Comparison of ENCODE assay signal across 23 cellular contexts in genomic region chr7:9945882-9946281, GRCh38.
DNase-seq lines count a peak whose midpoint lies in the region; ATAC-seq lines count a peak whose summit lies in the region.
"Had no signal": no experiment of that assay in that cellular context is flagged by ENCODE, and none has a peak within 500 bp of the region (broad histone marks: within the 10 kb centered on the region; RNA-seq: fewer than 3 reads in every experiment).

No MANE protein-coding gene starts in this region.

- H3K27me3 Mint-ChIP-seq in stimulated activated memory B cell treated with anti-CD40 and anti-IgM and Interleukin-4, amounts not matched to agents 10 μg/mL and 1 μg/mL and 100 μg/mL, for 72 hours, result no peaks in the 10 kb centered on the region
- H3K27me3 Mint-ChIP-seq: B cell had no signal

- H3K9me3 Mint-ChIP-seq in stimulated activated memory B cell treated with anti-CD40 and anti-IgM and Interleukin-4, amounts not matched to agents 10 μg/mL and 1 μg/mL and 100 μg/mL, for 72 hours, result peaks cover 5% of the 10 kb centered on the region

- H3K36me3 Mint-ChIP-seq in stimulated activated memory B cell treated with anti-CD40 and anti-IgM and Interleukin-4, amounts not matched to agents 10 μg/mL and 1 μg/mL and 100 μg/mL, for 72 hours, result no peaks in the 10 kb centered on the region

- DNase-seq in NCI-H510A treated with DMSO at 0.1 percent for 48 hours (lab: John Stamatoyannopoulos, UW) (peak; percentile 34), NCI-H510A (lab: John Stamatoyannopoulos, UW) (no peak), NCI-H2227 treated with DMSO at 0.1 percent for 48 hours (lab: John Stamatoyannopoulos, UW) (peak; percentile 49), SW480 (ENCODE audit: low spot score) (peak; percentile 82), renal cortical epithelial cell (ENCODE audit: low read depth) (peak; percentile 4)
- DNase-seq: 8988T; activated CD4-positive, alpha-beta T cell treated with anti-CD3 and anti-CD28 coated beads, Interleukin-2, amount 50 U/mL, for 4 hours; activated naive CD4-positive, alpha-beta T cell; amygdala; effector CD8-positive, alpha-beta T cell; GF-D8; H7; IMR-90; left lung; mucosa of descending colon; NCI-H2171; stimulated activated CD8-positive, alpha-beta memory T cell treated with anti-CD3 and anti-CD28 coated beads, Interleukin-4, amount 100 ng/mL, for 48 hours; SW 1271 had no signal

- ATAC-seq in GM21737 (IDR thresholded peaks at IDR 0.05; ENCODE audit: unreplicated experiment) (no peak), HG02759 (IDR thresholded peaks at IDR 0.05; ENCODE audit: unreplicated experiment) (no peak)
- ATAC-seq in stimulated activated memory B cell treated with anti-CD40 and anti-IgM and Interleukin-4, amounts not matched to agents 10 μg/mL and 1 μg/mL and 100 μg/mL, for 72 hours, result no peak
- ATAC-seq: left lung, mucosa of descending colon had no signal

- H3K4me1 Mint-ChIP-seq in stimulated activated memory B cell treated with anti-CD40 and anti-IgM and Interleukin-4, amounts not matched to agents 10 μg/mL and 1 μg/mL and 100 μg/mL, for 72 hours, result no peaks in the 10 kb centered on the region
- H3K4me1 Mint-ChIP-seq: B cell had no signal

- H3K27ac Mint-ChIP-seq in stimulated activated memory B cell treated with anti-CD40 and anti-IgM and Interleukin-4, amounts not matched to agents 10 μg/mL and 1 μg/mL and 100 μg/mL, for 72 hours, result no peak overlapping the region
- H3K27ac Mint-ChIP-seq: B cell had no signal

- no peak overlapping the region for H3K4me3 Mint-ChIP-seq in stimulated activated memory B cell treated with anti-CD40 and anti-IgM and Interleukin-4, amounts not matched to agents 10 μg/mL and 1 μg/mL and 100 μg/mL, for 72 hours
- H3K4me3 Mint-ChIP-seq: B cell, neural crest cell had no signal
